Comparison of ENCODE assay signal across 34 cellular contexts in genomic region chr1:93917302-93917701, GRCh38.
"Had no signal": no experiment of that assay in that cellular context is flagged by ENCODE, and none has a peak within 500 bp of the region (broad histone marks: within the 10 kb centered on the region; RNA-seq: fewer than 3 reads in every experiment).

No MANE protein-coding gene starts in this region.

- H3K27me3 ChIP-seq: MG63 had no signal

- DNase-seq: Karpas-422, Kasumi-1, MG63, MM.1S, MV-4-11, NCI-H1048, NCI-H1092, NCI-H1092 treated with DMSO at 0.1 percent for 48 hours, NCI-H1105, NCI-H1105 treated with DMSO at 0.1 percent for 48 hours, NCI-H1417, NCI-H1417 treated with DMSO at 0.1 percent for 48 hours, NCI-H1436, NCI-H1436 treated with DMSO at 0.1 percent for 48 hours, NCI-H146, NCI-H1694, NCI-H1694 treated with DMSO at 0.1 percent for 48 hours, NCI-H187, NCI-H187 treated with DMSO at 0.1 percent for 48 hours, NCI-H1930, NCI-H2029, NCI-H2029 treated with DMSO at 0.1 percent for 48 hours, NCI-H2081, NCI-H2081 treated with DMSO at 0.1 percent for 48 hours, NCI-H2107, NCI-H2171, NCI-H2171 treated with DMSO at 0.1 percent for 48 hours, NCI-H2227 treated with DMSO at 0.1 percent for 48 hours, NCI-H226, NCI-H345, NCI-H446, NCI-H446 treated with DMSO at 0.1 percent for 48 hours, NCI-H510A, NCI-H510A treated with DMSO at 0.1 percent for 48 hours had no signal

- H3K4me3 ChIP-seq: MG63 had no signal

- H3K36me3 ChIP-seq: MG63 had no signal
